Comparison of ENCODE assay signal across 8 cellular contexts in genomic region chr1:52403566-52404115, GRCh38. TPM values are rescaled to one million over a fixed set of nuclear protein-coding genes. Genes with fewer than 3 reads are reported as not detected.
DNase-seq lines count a peak whose midpoint lies in the region; ATAC-seq, FAIRE-seq and TF ChIP-seq lines count a peak whose summit lies in the region.

No MANE protein-coding gene starts in this region.

- FAIRE-seq in D721Med (lab: Jason Lieb, UNC): no peak

- ATAC-seq in GM21515 (IDR thresholded peaks at IDR 0.05; ENCODE audit: unreplicated experiment): peak; percentile 38

- H3K27me3 ChIP-seq in HUES48 (ENCODE audit: control insufficient read depth, insufficient read depth, low read length) (no peaks in the 10 kb centered on the region), adrenal gland (no peaks in the 10 kb centered on the region), iPS-15b (ENCODE audit: control insufficient read depth, insufficient read depth, low read length) (no peaks in the 10 kb centered on the region)

- H3K4me3 ChIP-seq in HUES48 (ENCODE audit: low read depth, low read length): peak overlapping the region; percentile 96
- peak overlapping the region in 3 of 4 donors; percentile 53 to 89 (median 85) for H3K4me3 ChIP-seq in adrenal gland
- H3K4me3 ChIP-seq in iPS-15b (ENCODE audit: low read depth, low read length): peak overlapping the region; percentile 96

- intact Hi-C loops in adrenal gland (cut with DNase I): loop anchor here in 1 of 2 donors (10.0 kb wide), 1 partner anchor 281 kb away; no protein-coding TSS in a partner anchor

- H3K36me3 ChIP-seq in HUES48 (ENCODE audit: control insufficient read depth, insufficient read depth, low read length) (peaks cover 54% of the 10 kb centered on the region), adrenal gland (replicated peaks in 1 of 2) (peaks cover 0 to 10% of the 10 kb centered on the region in 2 donors), iPS-15b (ENCODE audit: control insufficient read depth, insufficient read depth, low read length) (peaks cover 23% of the 10 kb centered on the region)

- peak; percentile 85 for DNase-seq in Daoy (ENCODE audit: low read depth)
- DNase-seq in SHP77 treated with DMSO at 0.1 percent for 48 hours (lab: John Stamatoyannopoulos, UW): peak; percentile 31
- DNase-seq in adrenal gland: peak; percentile 33 to 67 (median 58)
- DNase-seq in stimulated activated CD4-positive, alpha-beta T cell treated with anti-CD3 and anti-CD28 coated beads, Interleukin-12 subunit alpha, Interleukin-12 subunit beta, amount 100 ng/mL, for 48 hours (ENCODE audit: low read depth in 2 of 3, low spot score in 1 of 3): peak; percentile 37 to 56 (median 37)
- no peak for DNase-seq in D721Med (ENCODE audit: insufficient read length, low spot score)

- H3K9me3 ChIP-seq in HUES48 (ENCODE audit: control insufficient read depth, insufficient read depth, low read length) (no peaks in the 10 kb centered on the region), adrenal gland (replicated peaks in 1 of 3) (no peaks in the 10 kb centered on the region), iPS-15b (ENCODE audit: control insufficient read depth, insufficient read depth, low read length) (no peaks in the 10 kb centered on the region)

- no peak for TF ChIP-seq POLR2A in adrenal gland (IDR thresholded peaks at IDR 0.05)

- H3K9ac ChIP-seq in HUES48 (ENCODE audit: low read depth, low read length) (peak overlapping the region; percentile 98), iPS-15b (ENCODE audit: low read depth, low read length) (peak overlapping the region; percentile 95)

- WGBS in adrenal gland, 4 donors: 0 to 1% (median 0%) methylated on average over 16 of the region's 16 CpGs

- TF ChIP-seq CTCF in adrenal gland (IDR thresholded peaks at IDR 0.05) (no peak), D721Med (IDR thresholded peaks at IDR 0.05; ENCODE audit: insufficient read depth, missing control alignments) (no peak)

- peak overlapping the region; percentile 99 for H3K27ac ChIP-seq in HUES48 (ENCODE audit: low read depth, low read length)
- H3K27ac ChIP-seq in adrenal gland: peak overlapping the region in 4 of 5 donors; percentile 36 to 96 (median 78)

- H3K4me1 ChIP-seq in HUES48 (ENCODE audit: control insufficient read depth, insufficient read depth, low read length): peaks cover 11% of the 10 kb centered on the region
- peaks cover 9 to 22% of the 10 kb centered on the region in 2 donors for H3K4me1 ChIP-seq in adrenal gland (replicated peaks in 1 of 2)
- no peaks in the 10 kb centered on the region for H3K4me1 ChIP-seq in iPS-15b (ENCODE audit: control insufficient read depth, insufficient read depth, low read length)

RNA-seq across cellular contexts. Expression of gene ORC1, which starts 0.6 kb away (rescaled TPM):
- total RNA-seq in Daoy (2014; rRNA removed; shearing (Covaris generic)): 32.6 and 39.5 TPM in 2 replicates
- 1 to 10 TPM in 1 of 8 donors, under 1 TPM in 5, not detected in 2; 0.68 to 1.8 (median 0.88) TPM for total RNA-seq in adrenal gland
- polyA plus RNA-seq in adrenal gland: 1 to 10 TPM in 1 of 3 donors, under 1 TPM in 2; 0.56 to 1.4 (median 0.61) TPM

RNA-seq across cellular contexts. Expression of gene PRPF38A, which starts 0.8 kb away (rescaled TPM):
- total RNA-seq in Daoy (2014; rRNA removed; shearing (Covaris generic)): 32.1 and 37.4 TPM in 2 replicates
- total RNA-seq in adrenal gland: 10 to 100 TPM in 6 of 8 donors, 1 to 10 TPM in 2; 5.1 to 33.7 (median 19.8) TPM
- polyA plus RNA-seq in adrenal gland: 10 to 100 TPM in 2 of 3 donors, 1 to 10 TPM in 1; 8.9 to 20.0 (median 10.2) TPM

RNA-seq across cellular contexts. Expression of gene CC2D1B, which starts 37.6 kb away (rescaled TPM):
- total RNA-seq in Daoy (2014; rRNA removed; shearing (Covaris generic)): 23.4 and 25.2 TPM in 2 replicates
- 10 to 100 TPM; 24.7 to 40.6 (median 29.1) TPM for total RNA-seq in adrenal gland
- 10 to 100 TPM; 23.8 to 43.0 (median 32.0) TPM for polyA plus RNA-seq in adrenal gland

Comparison
In these comparisons a context has a peak if more than half of its experiments do, and no peak if none do; other contexts are left out.
1. RNA of gene ORC1, which starts 0.6 kb away (total RNA-seq): 32.6 to 39.5 TPM in Daoy; 0.68 to 1.8 TPM in adrenal gland; every median in the first group is over 10 times any median in the second.
2. Peak in every context shown above with its lines, with median percentiles within 50 percentile points of each other: H3K4me3 ChIP-seq.